12 cellular contexts compared by ENCODE assay signal in genomic region chr10:18340496-18341051, GRCh38.
DNase-seq lines count a peak whose midpoint lies in the region; ATAC-seq and TF ChIP-seq lines count a peak whose summit lies in the region.
"Had no signal": no experiment of that assay in that cellular context is flagged by ENCODE, and none has a peak within 500 bp of the region (broad histone marks: within the 10 kb centered on the region; RNA-seq: fewer than 3 reads in every experiment).

No MANE protein-coding gene starts in this region.

- H3K4me1 ChIP-seq in right cardiac atrium (ENCODE audit: control insufficient read depth, insufficient read depth, low read length), result no peaks in the 10 kb centered on the region
- H3K4me1 ChIP-seq: BLaER1 treated with 17β-estradiol and CSF1 and Interleukin-3, amounts not matched to agents 10 nM and 100 nM had no signal

- ATAC-seq in right cardiac atrium, result peak; percentile 90 to 91
- no peak for ATAC-seq in HG03520 (IDR thresholded peaks at IDR 0.05; ENCODE audit: unreplicated experiment)

- DNase-seq in AG10803 (ENCODE audit: low read depth) (peak; percentile 9), astrocyte of the spinal cord (ENCODE audit: low read depth, low spot score) (peak; percentile 31), right cardiac atrium (peak in 2 of 3 donors; percentile 32 to 69), putamen (ENCODE audit: low spot score) (peak; percentile 48), DMS153 treated with DMSO at 0.1 percent for 48 hours (lab: John Stamatoyannopoulos, UW; ENCODE audit: unreplicated experiment) (no peak), NOMO-1 treated with dmso at 0.1 percent for 144 hours (lab: John Stamatoyannopoulos, UW; ENCODE audit: unreplicated experiment) (no peak)
- no peak for DNase-seq in activated effector memory CD4-positive, alpha-beta T cell treated with Interleukin-2 at 50 U/mL for 16 hours
- DNase-seq: activated T-cell treated with anti-CD3 and anti-CD28 coated beads for 4 hours, NCI-H2081 treated with DMSO at 0.1 percent for 48 hours, nephron progenitor cell had no signal

- intact Hi-C loops in right cardiac atrium (cut with DNase I), result loop anchor here in 2 of 4 donors (10.0 kb wide), 1 partner anchor 134 kb away; no protein-coding TSS in a partner anchor

- H3K27ac ChIP-seq in right cardiac atrium (ENCODE audit: low read length), result peak overlapping the region; percentile 94
- H3K27ac ChIP-seq: BLaER1 treated with 17β-estradiol and CSF1 and Interleukin-3, amounts not matched to agents 10 nM and 100 nM had no signal

- H3K9me3 ChIP-seq in right cardiac atrium (ENCODE audit: control insufficient read depth, low read length), result no peaks in the 10 kb centered on the region
- H3K9me3 ChIP-seq: BLaER1 treated with 17β-estradiol and CSF1 and Interleukin-3, amounts not matched to agents 10 nM and 100 nM had no signal

- peak overlapping the region; percentile 9 for H3K4me3 ChIP-seq in AG10803 (ENCODE audit: low read length)
- H3K4me3 ChIP-seq in astrocyte of the spinal cord (ENCODE audit: low read depth, low read length), result peak overlapping the region; percentile 10
- peak overlapping the region; percentile 70 for H3K4me3 ChIP-seq in right cardiac atrium (ENCODE audit: low read length)
- H3K4me3 ChIP-seq: BLaER1 treated with 17β-estradiol and CSF1 and Interleukin-3, amounts not matched to agents 10 nM and 100 nM had no signal

- WGBS in right cardiac atrium, result 20% methylated on average over 13 of the region's 13 CpGs

- in situ Hi-C loops in astrocyte of the spinal cord (cut with HindIII; ENCODE audit: low sequenced_read_pairs), result no loop called here

- TF ChIP-seq CTCF in AG10803 (conservative IDR thresholded peaks at IDR 0.05; ENCODE audit: low read length), result no peak
- TF ChIP-seq CTCF in astrocyte of the spinal cord (IDR thresholded peaks at IDR 0.05; ENCODE audit: low read depth, low read length), result no peak

- no peaks in the 10 kb centered on the region for H3K27me3 ChIP-seq in right cardiac atrium (ENCODE audit: control insufficient read depth, insufficient read depth)
- H3K27me3 ChIP-seq: BLaER1 treated with 17β-estradiol and CSF1 and Interleukin-3, amounts not matched to agents 10 nM and 100 nM had no signal

Comparison
In these comparisons a context has a peak if more than half of its experiments do, and no peak if none do; other contexts are left out.
1. DNase-seq: peak in AG10803 (single experiment), astrocyte of the spinal cord (single experiment), right cardiac atrium (2 of 3) and putamen (single experiment); none in DMS153 treated with DMSO at 0.1 percent for 48 hours (single experiment), activated effector memory CD4-positive, alpha-beta T cell treated with Interleukin-2 at 50 U/mL for 16 hours (single experiment) and NOMO-1 treated with dmso at 0.1 percent for 144 hours (single experiment).
2. H3K4me3 ChIP-seq: peak in every context shown above with its lines; median percentile 70 in right cardiac atrium; 10 in astrocyte of the spinal cord; 9 in AG10803.